1 cellular context compared by ENCODE assay signal in the genomic region with DNA sequence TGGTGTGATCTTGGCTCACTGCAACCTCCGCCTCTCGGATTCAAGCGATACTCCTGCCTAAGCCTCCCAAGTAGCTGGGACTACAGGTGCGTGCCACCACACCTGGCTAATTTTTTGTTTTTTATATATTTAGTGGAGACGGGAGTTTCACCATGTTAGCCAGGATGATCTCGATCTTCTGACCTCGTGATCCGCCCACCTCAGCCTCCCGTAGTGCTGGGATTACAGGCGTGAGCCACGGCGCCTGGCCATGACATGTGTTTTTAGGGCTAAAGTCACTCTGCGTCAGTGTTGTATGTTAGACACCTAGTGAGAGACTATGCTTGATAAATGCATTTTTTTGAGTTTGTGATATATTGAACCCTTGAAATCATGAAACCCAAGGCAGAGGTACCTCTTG.
DNase-seq lines count a peak whose midpoint lies in the region; ATAC-seq, FAIRE-seq and TF ChIP-seq lines count a peak whose summit lies in the region.
"Not testable (repeated sequence)": the region's sequence is repeated elsewhere in the genome, so short reads cannot be mapped to it uniquely, and the experiment has no call there.

No MANE protein-coding gene starts in this region.

- H3K4me1 ChIP-seq in K562 (replicated peaks in 1 of 2; ENCODE audit: control insufficient read depth in 2 of 2, insufficient read depth in 2 of 2, low read length in 2 of 2), result not testable (repeated sequence)

- WGBS in K562 (ENCODE audit: insufficient coverage, low coverage, missing lambda C conversion rate), result 60% methylated on average over 13 of the region's 13 CpGs

- H4K20me1 ChIP-seq in K562 (replicated peaks; ENCODE audit: control insufficient read depth, insufficient read depth, low read length), result not testable (repeated sequence)

- intact Hi-C loops in K562 (cut with micrococcal nuclease), result not testable (repeated sequence)

- not testable (repeated sequence) for DNase-seq in K562 (ENCODE audit: extremely low read depth in 1 of 4, low spot score in 3 of 4)

- not testable (repeated sequence) for H3K9ac ChIP-seq in K562 (ENCODE audit: insufficient read depth in 1 of 2, low read depth in 2 of 2, low read length in 2 of 2)

- POLR2A ChIA-PET in K562 (lab: Yijun Ruan, JAX), result not testable (repeated sequence)

- in situ Hi-C loops in K562 (cut with MboI), result not testable (repeated sequence)

- not testable (repeated sequence) for BruUV-seq in K562 (replicated peaks; lab: Mats Ljungman, UMichigan)

- H2AFZ ChIP-seq in K562 (ENCODE audit: low read depth, low read length), result not testable (repeated sequence)

- not testable (repeated sequence) for TF ChIP-seq POLR2A in K562 (conservative IDR thresholded peaks at IDR 0.05)

- H3K4me2 ChIP-seq in K562 (ENCODE audit: insufficient read depth, low read length), result not testable (repeated sequence)

- not testable (repeated sequence) for H3K4me3 ChIP-seq in K562

- CTCF ChIA-PET in K562 (lab: Yijun Ruan, JAX; ENCODE audit: low intra/inter-chr PET ratio), result not testable (repeated sequence)

- ATAC-seq in K562, result not testable (repeated sequence)

- not testable (repeated sequence) for H3K9me3 ChIP-seq in K562 (replicated peaks; ENCODE audit: control insufficient read depth, insufficient read depth, low read depth, low read length)

- H3K79me2 ChIP-seq in K562 (ENCODE audit: control insufficient read depth, insufficient read depth, low read length), result peaks cover 73% of the 10 kb centered on the region

- not testable (repeated sequence) for TF ChIP-seq RAD21 in K562 (CRISPR knock-in tag; conservative IDR thresholded peaks at IDR 0.05 in 1 of 2, IDR thresholded peaks at IDR 0.05 in 1 of 2)

- not testable (repeated sequence) for TF ChIP-seq CTCF in K562 (IDR thresholded peaks at IDR 0.05 in 2 of 3, conservative IDR thresholded peaks at IDR 0.05 in 1 of 3; ENCODE audit: insufficient read depth in 2 of 3, low read depth in 1 of 3, low read length in 3 of 3)

- not testable (repeated sequence) for H3K27me3 ChIP-seq in K562 (ENCODE audit: control insufficient read depth in 2 of 2, insufficient read depth in 2 of 2, low read length in 2 of 2)

- H3K9me1 ChIP-seq in K562 (ENCODE audit: control insufficient read depth, insufficient read depth, low read length), result not testable (repeated sequence)

- FAIRE-seq in K562 (lab: Jason Lieb, UNC), result not testable (repeated sequence)

- H3K27ac ChIP-seq in K562 (ENCODE audit: extremely low read depth, low read depth, low read length), result not testable (repeated sequence)

- H3K36me3 ChIP-seq in K562 (ENCODE audit: control insufficient read depth, insufficient read depth, low read length), result peaks cover 32% of the 10 kb centered on the region

- TF ChIP-seq EP300 in K562 (IDR thresholded peaks at IDR 0.05; ENCODE audit: low read length), result not testable (repeated sequence)

TF ChIP-seq in K562, 482 proteins besides CTCF, POLR2A, EP300 and RAD21:
- TF ChIP-seq, protein P1, sequence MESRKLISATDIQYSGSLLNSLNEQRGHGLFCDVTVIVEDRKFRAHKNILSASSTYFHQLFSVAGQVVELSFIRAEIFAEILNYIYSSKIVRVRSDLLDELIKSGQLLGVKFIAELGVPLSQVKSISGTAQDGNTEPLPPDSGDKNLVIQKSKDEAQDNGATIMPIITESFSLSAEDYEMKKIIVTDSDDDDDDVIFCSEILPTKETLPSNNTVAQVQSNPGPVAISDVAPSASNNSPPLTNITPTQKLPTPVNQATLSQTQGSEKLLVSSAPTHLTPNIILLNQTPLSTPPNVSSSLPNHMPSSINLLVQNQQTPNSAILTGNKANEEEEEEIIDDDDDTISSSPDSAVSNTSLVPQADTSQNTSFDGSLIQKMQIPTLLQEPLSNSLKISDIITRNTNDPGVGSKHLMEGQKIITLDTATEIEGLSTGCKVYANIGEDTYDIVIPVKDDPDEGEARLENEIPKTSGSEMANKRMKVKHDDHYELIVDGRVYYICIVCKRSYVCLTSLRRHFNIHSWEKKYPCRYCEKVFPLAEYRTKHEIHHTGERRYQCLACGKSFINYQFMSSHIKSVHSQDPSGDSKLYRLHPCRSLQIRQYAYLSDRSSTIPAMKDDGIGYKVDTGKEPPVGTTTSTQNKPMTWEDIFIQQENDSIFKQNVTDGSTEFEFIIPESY (CRISPR knock-in tag; IDR thresholded peaks at IDR 0.05), result peak; percentile 70
- TF ChIP-seq ZNF445 (CRISPR knock-in tag; IDR thresholded peaks at IDR 0.05; ENCODE audit: low read depth), result peak; percentile 81
- peak in 1 of 2 experiments; percentile 40; a peak in 1 of 3 replicates for TF ChIP-seq CBX3 (IDR thresholded peaks at IDR 0.05; ENCODE audit: borderline replicate concordance in 1 of 2, low read length in 2 of 2)
- TF ChIP-seq, protein P2, sequence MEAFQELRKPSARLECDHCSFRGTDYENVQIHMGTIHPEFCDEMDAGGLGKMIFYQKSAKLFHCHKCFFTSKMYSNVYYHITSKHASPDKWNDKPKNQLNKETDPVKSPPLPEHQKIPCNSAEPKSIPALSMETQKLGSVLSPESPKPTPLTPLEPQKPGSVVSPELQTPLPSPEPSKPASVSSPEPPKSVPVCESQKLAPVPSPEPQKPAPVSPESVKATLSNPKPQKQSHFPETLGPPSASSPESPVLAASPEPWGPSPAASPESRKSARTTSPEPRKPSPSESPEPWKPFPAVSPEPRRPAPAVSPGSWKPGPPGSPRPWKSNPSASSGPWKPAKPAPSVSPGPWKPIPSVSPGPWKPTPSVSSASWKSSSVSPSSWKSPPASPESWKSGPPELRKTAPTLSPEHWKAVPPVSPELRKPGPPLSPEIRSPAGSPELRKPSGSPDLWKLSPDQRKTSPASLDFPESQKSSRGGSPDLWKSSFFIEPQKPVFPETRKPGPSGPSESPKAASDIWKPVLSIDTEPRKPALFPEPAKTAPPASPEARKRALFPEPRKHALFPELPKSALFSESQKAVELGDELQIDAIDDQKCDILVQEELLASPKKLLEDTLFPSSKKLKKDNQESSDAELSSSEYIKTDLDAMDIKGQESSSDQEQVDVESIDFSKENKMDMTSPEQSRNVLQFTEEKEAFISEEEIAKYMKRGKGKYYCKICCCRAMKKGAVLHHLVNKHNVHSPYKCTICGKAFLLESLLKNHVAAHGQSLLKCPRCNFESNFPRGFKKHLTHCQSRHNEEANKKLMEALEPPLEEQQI (IDR thresholded peaks at IDR 0.05), result peak; percentile 81
- peak; percentile 73; the same call in 1 of the 2 replicates for TF ChIP-seq CC2D1A (IDR thresholded peaks at IDR 0.05)
